In genomic region chr17:79338589-79338988, GRCh38 we compare ENCODE assay signal across 17 cellular contexts.
A peak's percentile ranks its signal among the peaks of the same experiment; 100 is the strongest.
DNase-seq lines count a peak whose midpoint lies in the region; ATAC-seq and TF ChIP-seq lines count a peak whose summit lies in the region.
"Had no signal": no experiment of that assay in that cellular context is flagged by ENCODE, and none has a peak within 500 bp of the region (broad histone marks: within the 10 kb centered on the region; RNA-seq: fewer than 3 reads in every experiment).

No MANE protein-coding gene starts in this region.

- H3K27me3 ChIP-seq in suprapubic skin, result peaks cover 43% of the 10 kb centered on the region

- peaks cover 51% of the 10 kb centered on the region for H3K4me1 Mint-ChIP-seq in activated B cell treated with CpG ODN at 0.5 μM for 24 hours

- H3K9me3 Mint-ChIP-seq in activated B cell treated with CpG ODN at 0.5 μM for 24 hours, result peaks cover 2% of the 10 kb centered on the region
- H3K9me3 Mint-ChIP-seq: activated CD4-positive, alpha-beta memory T cell treated with anti-CD3 and anti-CD28 coated beads for 36 hours; activated T-helper 1 cell treated with anti-CD3 and anti-CD28 coated beads, Interleukin-12 subunit alpha, Interleukin-12 subunit beta, Interleukin-2, Interleukin-4 antibody, amounts not matched to agents 30 ng/mL and 10 ng/mL and 1 ng/mL, durations not matched to agents 14 hours and 24 hours and 36 hours had no signal

- H3K36me3 ChIP-seq in suprapubic skin, result no peaks in the 10 kb centered on the region
- H3K36me3 ChIP-seq: gastrocnemius medialis, spleen had no signal

- no peak overlapping the region for H3K27ac ChIP-seq in suprapubic skin
- H3K27ac ChIP-seq: gastrocnemius medialis, parathyroid adenoma, spleen had no signal

- no peak overlapping the region for H3K4me3 Mint-ChIP-seq in activated B cell treated with CpG ODN at 0.5 μM for 24 hours
- H3K4me3 Mint-ChIP-seq: activated CD4-positive, alpha-beta memory T cell treated with anti-CD3 and anti-CD28 coated beads for 36 hours; activated T-helper 1 cell treated with anti-CD3 and anti-CD28 coated beads, Interleukin-12 subunit alpha, Interleukin-12 subunit beta, Interleukin-2, Interleukin-4 antibody, amounts not matched to agents 30 ng/mL and 10 ng/mL and 1 ng/mL, durations not matched to agents 14 hours and 24 hours and 36 hours had no signal

- H3K36me3 Mint-ChIP-seq in activated B cell treated with CpG ODN at 0.5 μM for 24 hours (ENCODE audit: low read depth), result no peaks in the 10 kb centered on the region
- H3K36me3 Mint-ChIP-seq: activated CD4-positive, alpha-beta memory T cell treated with anti-CD3 and anti-CD28 coated beads for 36 hours had no signal

- H3K4me3 ChIP-seq in suprapubic skin, result no peak overlapping the region
- H3K4me3 ChIP-seq: dorsolateral prefrontal cortex, gastrocnemius medialis, spleen had no signal

- H3K4me1 ChIP-seq in suprapubic skin, result peaks cover 11% of the 10 kb centered on the region
- H3K4me1 ChIP-seq: gastrocnemius medialis, parathyroid adenoma had no signal

- H3K27me3 Mint-ChIP-seq in activated B cell treated with CpG ODN at 0.5 μM for 24 hours, result peaks cover 10% of the 10 kb centered on the region

- WGBS in suprapubic skin, result 23% methylated on average over 4 of the region's 4 CpGs

- peak overlapping the region; percentile 97 for H3K27ac Mint-ChIP-seq in activated B cell treated with CpG ODN at 0.5 μM for 24 hours
- H3K27ac Mint-ChIP-seq: activated CD4-positive, alpha-beta memory T cell treated with anti-CD3 and anti-CD28 coated beads for 36 hours; activated T-helper 1 cell treated with anti-CD3 and anti-CD28 coated beads, Interleukin-12 subunit alpha, Interleukin-12 subunit beta, Interleukin-2, Interleukin-4 antibody, amounts not matched to agents 30 ng/mL and 10 ng/mL and 1 ng/mL, durations not matched to agents 14 hours and 24 hours and 36 hours had no signal

- H3K9me3 ChIP-seq in suprapubic skin, result no peaks in the 10 kb centered on the region
- H3K9me3 ChIP-seq: gastrocnemius medialis, spleen had no signal

- peak; percentile 69 for DNase-seq in AG08395 (ENCODE audit: low spot score)
- DNase-seq in H4 (ENCODE audit: low spot score), result peak; percentile 41
- DNase-seq in activated B cell treated with CpG ODN at 0.5 μM for 24 hours, result no peak
- peak; percentile 71 for DNase-seq in islet precursor cell
- DNase-seq in NCI-H345 treated with DMSO at 0.1 percent for 48 hours (lab: John Stamatoyannopoulos, UW; ENCODE audit: unreplicated experiment), result no peak
- DNase-seq in omental fat pad (ENCODE audit: low spot score), result no peak
- DNase-seq in activated gamma-delta T cell (lab: John Stamatoyannopoulos, UW), result no peak
- DNase-seq in suprapubic skin (ENCODE audit: low spot score in 2 of 2), result no peak
- DNase-seq: activated CD4-positive, alpha-beta memory T cell treated with anti-CD3 and anti-CD28 coated beads for 36 hours; dorsolateral prefrontal cortex; gastrocnemius medialis; NCI-H187; Right ventricle myocardium superior; spleen had no signal

- CTCF ChIA-PET in activated B cell treated with CpG ODN at 0.5 μM for 24 hours (lab: Charles Lee), result no interaction called here

- no peak for ATAC-seq in activated B cell treated with CpG ODN at 0.5 μM for 24 hours (ENCODE audit: low read depth)
- no peak for ATAC-seq in omental fat pad (ENCODE audit: low FRiP score)
- ATAC-seq: gastrocnemius medialis, HCT116 had no signal

- no peak for TF ChIP-seq EP300 in suprapubic skin (IDR thresholded peaks at IDR 0.05)

- intact Hi-C loops in activated B cell treated with CpG ODN at 0.5 μM for 24 hours (cut with micrococcal nuclease), result no loop called here

- no peak for TF ChIP-seq POLR2A in suprapubic skin (IDR thresholded peaks at IDR 0.05)

- POLR2A ChIA-PET in activated B cell treated with CpG ODN at 0.5 μM for 24 hours (lab: Charles Lee), result no interaction called here

- TF ChIP-seq CTCF in activated B cell treated with CpG ODN at 0.5 μM for 24 hours (IDR thresholded peaks at IDR 0.05), result no peak
- no peak for TF ChIP-seq CTCF in omental fat pad (IDR thresholded peaks at IDR 0.05)
- TF ChIP-seq CTCF in suprapubic skin (IDR thresholded peaks at IDR 0.05), result no peak

Comparison
In these comparisons a context has a peak if more than half of its experiments do, and no peak if none do; other contexts are left out.
1. DNase-seq: peak in AG08395 (single experiment), H4 (single experiment) and islet precursor cell (single experiment); none in activated B cell treated with CpG ODN at 0.5 μM for 24 hours (single experiment), NCI-H345 treated with DMSO at 0.1 percent for 48 hours (single experiment), omental fat pad (single experiment), activated gamma-delta T cell (single experiment) and suprapubic skin (0 of 2).